17 cellular contexts compared by ENCODE assay signal in genomic region chr4:176400816-176401461, GRCh38.
A peak's percentile ranks its signal among the peaks of the same experiment; 100 is the strongest.
DNase-seq lines count a peak whose midpoint lies in the region; ATAC-seq and TF ChIP-seq lines count a peak whose summit lies in the region.
"Had no signal": no experiment of that assay in that cellular context is flagged by ENCODE, and none has a peak within 500 bp of the region (broad histone marks: within the 10 kb centered on the region; RNA-seq: fewer than 3 reads in every experiment).

No MANE protein-coding gene starts in this region.

- CTCF ChIA-PET in mammary epithelial cell (lab: Charles Lee; ENCODE audit: low non-redundant PET) = no interaction called here

- no peaks in the 10 kb centered on the region for H4K20me1 ChIP-seq in mammary epithelial cell (ENCODE audit: insufficient read depth, low read length)

- TF ChIP-seq POLR2A in gastrocnemius medialis (IDR thresholded peaks at IDR 0.05) = no peak

- no peak overlapping the region for H3K4me3 ChIP-seq in mammary epithelial cell (replicated peaks in 1 of 3; ENCODE audit: insufficient read depth in 1 of 3, low read depth in 2 of 3, low read length in 3 of 3)
- H3K4me3 ChIP-seq in gastrocnemius medialis = no peak overlapping the region
- no peak overlapping the region for H3K4me3 ChIP-seq in psoas muscle
- H3K4me3 ChIP-seq: lung, sigmoid colon had no signal

- no TSS peak for BruUV-seq in mammary epithelial cell (replicated peaks; lab: Mats Ljungman, UMichigan)

- no peak overlapping the region for H2AFZ ChIP-seq in mammary epithelial cell (ENCODE audit: low read depth, low read length)

- DNase-seq in EL = peak; percentile 87
- peak; percentile 54 for DNase-seq in NOMO-1 treated with DMSO at 0.1 percent for 48 hours (lab: John Stamatoyannopoulos, UW; ENCODE audit: unreplicated experiment)
- peak; percentile 75 for DNase-seq in mammary epithelial cell
- DNase-seq in myocyte (ENCODE audit: low read depth) = peak; percentile 14
- DNase-seq in gastrocnemius medialis = no peak
- no peak for DNase-seq in psoas muscle
- DNase-seq: activated B cell treated with CpG ODN at 0.5 μM for 24 hours, cerebellar nuclear complex, GF-D8, Kasumi-1, NCI-H2081, NCI-H748 treated with DMSO at 0.1 percent for 48 hours, sigmoid colon had no signal

- H3K27ac ChIP-seq in mammary epithelial cell (ENCODE audit: insufficient read depth, low read depth, low read length) (no peak overlapping the region), gastrocnemius medialis (no peak overlapping the region), psoas muscle (no peak overlapping the region)
- H3K27ac ChIP-seq: HL-60, sigmoid colon had no signal

- no peak overlapping the region for H3K9ac ChIP-seq in mammary epithelial cell (ENCODE audit: insufficient read depth, low read length)

- in situ Hi-C loops in mammary epithelial cell (cut with MboI; ENCODE audit: low sequenced_read_pairs in 2 of 2) (no loop called here), gastrocnemius medialis (cut with MboI; ENCODE audit: low sequenced_read_pairs in 4 of 4) (no loop called here)

- TF ChIP-seq CTCF in mammary epithelial cell (conservative IDR thresholded peaks at IDR 0.05 in 1 of 2, IDR thresholded peaks at IDR 0.05 in 1 of 2; ENCODE audit: extremely low read depth in 1 of 2, insufficient read depth in 1 of 2, low read depth in 1 of 2, low read length in 2 of 2) (no peak), gastrocnemius medialis (IDR thresholded peaks at IDR 0.05 in 4 of 5, conservative IDR thresholded peaks at IDR 0.05 in 1 of 5) (no peak), psoas muscle (IDR thresholded peaks at IDR 0.05) (no peak)

- H3K4me2 ChIP-seq in mammary epithelial cell (ENCODE audit: insufficient read depth, low read depth, low read length) = peak overlapping the region; percentile 53

- H3K36me3 ChIP-seq in mammary epithelial cell (ENCODE audit: insufficient read depth, low read length) (no peaks in the 10 kb centered on the region), gastrocnemius medialis (no peaks in the 10 kb centered on the region), psoas muscle (ENCODE audit: insufficient read depth in 1 of 2, low read depth in 1 of 2) (no peaks in the 10 kb centered on the region)
- H3K36me3 ChIP-seq: sigmoid colon had no signal

- no peaks in the 10 kb centered on the region for H3K9me3 ChIP-seq in mammary epithelial cell (replicated peaks; ENCODE audit: insufficient read depth, low read length)
- H3K9me3 ChIP-seq in gastrocnemius medialis = no peaks in the 10 kb centered on the region
- H3K9me3 ChIP-seq in psoas muscle = peaks cover 5% of the 10 kb centered on the region

- intact Hi-C loops in mammary epithelial cell (cut with micrococcal nuclease) = no loop called here
- intact Hi-C loops in gastrocnemius medialis (cut with DNase I; ENCODE audit: low total_unique reads) = no loop called here
- intact Hi-C loops in psoas muscle (cut with DNase I) = no loop called here

- 62% methylated on average over 1 of the region's 1 CpG for WGBS in mammary epithelial cell (ENCODE audit: low coverage, missing lambda C conversion rate)
- 90 to 93% (median 90%) methylated on average over 1 of the region's 1 CpG for WGBS in psoas muscle, 3 donors

- H3K79me2 ChIP-seq in mammary epithelial cell (ENCODE audit: insufficient read depth, low read length) = no peaks in the 10 kb centered on the region

- H3K4me1 ChIP-seq in mammary epithelial cell (ENCODE audit: insufficient read depth, low read length) (peaks cover 14% of the 10 kb centered on the region), gastrocnemius medialis (no peaks in the 10 kb centered on the region), psoas muscle (no peaks in the 10 kb centered on the region)
- H3K4me1 ChIP-seq: sigmoid colon had no signal

- H3K27me3 ChIP-seq in mammary epithelial cell (ENCODE audit: insufficient read depth, low read length) (no peaks in the 10 kb centered on the region), gastrocnemius medialis (no peaks in the 10 kb centered on the region), psoas muscle (ENCODE audit: insufficient read depth in 3 of 3, low read length in 2 of 3) (no peaks in the 10 kb centered on the region)
- H3K27me3 ChIP-seq: sigmoid colon had no signal

- ATAC-seq in gastrocnemius medialis (no peak), esophagus mucosa (no peak), GM18511 (IDR thresholded peaks at IDR 0.05; ENCODE audit: unreplicated experiment) (no peak), psoas muscle (no peak)

- dilution Hi-C loops in mammary epithelial cell (cut with HindIII; ENCODE audit: low sequenced_read_pairs) = no loop called here

Comparison
In these comparisons a context has a peak if more than half of its experiments do, and no peak if none do; other contexts are left out.
1. DNase-seq: peak in EL (single experiment), NOMO-1 treated with DMSO at 0.1 percent for 48 hours (single experiment), mammary epithelial cell (single experiment) and myocyte (single experiment); none in gastrocnemius medialis (0 of 2) and psoas muscle (0 of 2).